8 cellular contexts compared by ENCODE assay signal in genomic region chr3:122382888-122383666, GRCh38. TPM values are rescaled to one million over a fixed set of nuclear protein-coding genes. Genes with fewer than 3 reads are reported as not detected.
DNase-seq lines count a peak whose midpoint lies in the region; TF ChIP-seq lines count a peak whose summit lies in the region.

TSS of gene MIX23 (minus strand) at chr3:122383231. CDS start at chr3:122383224, 7 bp downstream.

- H3K9me3 ChIP-seq in HEK293 (ENCODE audit: control insufficient read depth, insufficient read depth, low read depth, low read length) (no peaks in the 10 kb centered on the region), suprapubic skin (no peaks in the 10 kb centered on the region)

- CTCF ChIA-PET in HEK293 (lab: Yijun Ruan, JAX): interaction anchor here (0.6 kb wide), 1 partner anchor 130 kb away, joined by 3 read pairs; no protein-coding TSS in a partner anchor

- peaks cover 67% of the 10 kb centered on the region for H3K4me1 Mint-ChIP-seq in activated naive CD4-positive, alpha-beta T cell treated with anti-CD3 and anti-CD28 coated beads, Interleukin-2, amount 50 U/mL, for 24 hours

- H3K9me3 Mint-ChIP-seq in activated naive CD4-positive, alpha-beta T cell treated with anti-CD3 and anti-CD28 coated beads, Interleukin-2, amount 50 U/mL, for 24 hours: no peaks in the 10 kb centered on the region

- H3K4me1 ChIP-seq in HEK293 (ENCODE audit: control insufficient read depth, insufficient read depth, low read length): no peaks in the 10 kb centered on the region
- H3K4me1 ChIP-seq in suprapubic skin: peaks cover 35% of the 10 kb centered on the region

- H3K36me3 ChIP-seq in HEK293 (ENCODE audit: control insufficient read depth in 2 of 2, insufficient read depth in 1 of 2, low read length in 2 of 2): peaks cover 0 to 24% of the 10 kb centered on the region in 2 experiments; a peak in 2 of 3 replicates
- H3K36me3 ChIP-seq in suprapubic skin: no peaks in the 10 kb centered on the region

- peak within 1 kb of the TSS; percentile 66 for H3K27ac ChIP-seq in HEK293 (ENCODE audit: extremely low read depth, low read depth, low read length)
- H3K27ac ChIP-seq in suprapubic skin: peak within 1 kb of the TSS; percentile 84

- peak in 1 of 2 donors; percentile 26 for TF ChIP-seq POLR2A in suprapubic skin (IDR thresholded peaks at IDR 0.05)

- H3K4me3 ChIP-seq in HEK293 (ENCODE audit: low read depth, low read length) (peak within 1 kb of the TSS; percentile 96), suprapubic skin (peak within 1 kb of the TSS; percentile 91)

- DNase-seq in EH (ENCODE audit: low read depth) (peak; percentile 85), NCI-H1105 (lab: John Stamatoyannopoulos, UW) (peak; percentile 93), SKM-1 (lab: John Stamatoyannopoulos, UW; ENCODE audit: unreplicated experiment) (peak; percentile 76), globus pallidus (ENCODE audit: low spot score) (peak; percentile 83), occipital lobe (lab: John Stamatoyannopoulos, UW) (peak; percentile 83), suprapubic skin (ENCODE audit: low spot score in 2 of 2) (peak; percentile 91 to 93)

- no peak for TF ChIP-seq EP300 in suprapubic skin (IDR thresholded peaks at IDR 0.05)

- peak within 1 kb of the TSS; percentile 95 for H3K27ac Mint-ChIP-seq in activated naive CD4-positive, alpha-beta T cell treated with anti-CD3 and anti-CD28 coated beads, Interleukin-2, amount 50 U/mL, for 24 hours

- H3K4me3 Mint-ChIP-seq in activated naive CD4-positive, alpha-beta T cell treated with anti-CD3 and anti-CD28 coated beads, Interleukin-2, amount 50 U/mL, for 24 hours: peak within 1 kb of the TSS; percentile 96

- no peak for TF ChIP-seq CTCF in HEK293 (tag by site-specific recombination; IDR thresholded peaks at IDR 0.05)
- no peak for TF ChIP-seq CTCF in suprapubic skin (IDR thresholded peaks at IDR 0.05)

- POLR2A ChIA-PET in HEK293 (lab: Yijun Ruan, JAX): interaction anchor here (2.0 to 3.3 kb wide), 2 partner anchors 10 to 32 kb away, joined by 15 to 24 read pairs; partner anchors contain the start of gene WDR5B

- under 1% methylated on average over 30 of the region's 31 CpGs for WGBS in suprapubic skin

- H3K36me3 Mint-ChIP-seq in activated naive CD4-positive, alpha-beta T cell treated with anti-CD3 and anti-CD28 coated beads, Interleukin-2, amount 50 U/mL, for 24 hours: peaks cover 3% of the 10 kb centered on the region

- no peaks in the 10 kb centered on the region for H3K27me3 Mint-ChIP-seq in activated naive CD4-positive, alpha-beta T cell treated with anti-CD3 and anti-CD28 coated beads, Interleukin-2, amount 50 U/mL, for 24 hours

- no peaks in the 10 kb centered on the region for H3K27me3 ChIP-seq in suprapubic skin

TF ChIP-seq in HEK293, 187 proteins besides CTCF, POLR2A, EP300 and RAD21 (continues in another document):
- TF ChIP-seq ZNF394 (tag by site-specific recombination; IDR thresholded peaks at IDR 0.05; ENCODE audit: borderline replicate concordance): no peak; the same call in 1 of the 2 replicates
- no peak for TF ChIP-seq ZNF704 (tag by site-specific recombination; IDR thresholded peaks at IDR 0.05)
- TF ChIP-seq, protein P1, sequence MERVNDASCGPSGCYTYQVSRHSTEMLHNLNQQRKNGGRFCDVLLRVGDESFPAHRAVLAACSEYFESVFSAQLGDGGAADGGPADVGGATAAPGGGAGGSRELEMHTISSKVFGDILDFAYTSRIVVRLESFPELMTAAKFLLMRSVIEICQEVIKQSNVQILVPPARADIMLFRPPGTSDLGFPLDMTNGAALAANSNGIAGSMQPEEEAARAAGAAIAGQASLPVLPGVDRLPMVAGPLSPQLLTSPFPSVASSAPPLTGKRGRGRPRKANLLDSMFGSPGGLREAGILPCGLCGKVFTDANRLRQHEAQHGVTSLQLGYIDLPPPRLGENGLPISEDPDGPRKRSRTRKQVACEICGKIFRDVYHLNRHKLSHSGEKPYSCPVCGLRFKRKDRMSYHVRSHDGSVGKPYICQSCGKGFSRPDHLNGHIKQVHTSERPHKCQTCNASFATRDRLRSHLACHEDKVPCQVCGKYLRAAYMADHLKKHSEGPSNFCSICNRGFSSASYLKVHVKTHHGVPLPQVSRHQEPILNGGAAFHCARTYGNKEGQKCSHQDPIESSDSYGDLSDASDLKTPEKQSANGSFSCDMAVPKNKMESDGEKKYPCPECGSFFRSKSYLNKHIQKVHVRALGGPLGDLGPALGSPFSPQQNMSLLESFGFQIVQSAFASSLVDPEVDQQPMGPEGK (tag by site-specific recombination; IDR thresholded peaks at IDR 0.05): peak; percentile 33; the same call in 1 of the 2 replicates
- TF ChIP-seq ZNF785 (tag by site-specific recombination; IDR thresholded peaks at IDR 0.05): no peak
- no peak; the same call in 1 of the 2 replicates for TF ChIP-seq ZFP69B (tag by site-specific recombination; IDR thresholded peaks at IDR 0.05)
- TF ChIP-seq ZNF792 (tag by site-specific recombination; IDR thresholded peaks at IDR 0.05): no peak
- TF ChIP-seq ZNF155 (tag by site-specific recombination; IDR thresholded peaks at IDR 0.05): no peak
- no peak for TF ChIP-seq ZBTB48 (tag by site-specific recombination; IDR thresholded peaks at IDR 0.05)
- no peak for TF ChIP-seq ZNF239 (tag by site-specific recombination; IDR thresholded peaks at IDR 0.05)
- no peak for TF ChIP-seq ZNF777 (tag by site-specific recombination; IDR thresholded peaks at IDR 0.05; ENCODE audit: borderline replicate concordance)
- peak; percentile 51; the same call in 1 of the 2 replicates for TF ChIP-seq ZNF501 (tag by site-specific recombination; IDR thresholded peaks at IDR 0.05)
- peak; percentile 55 for TF ChIP-seq PRDM10 (tag by site-specific recombination; IDR thresholded peaks at IDR 0.05)
- TF ChIP-seq ZNF121 (tag by site-specific recombination; IDR thresholded peaks at IDR 0.05): no peak
- TF ChIP-seq ZBTB17 (tag by site-specific recombination; IDR thresholded peaks at IDR 0.05): peak; percentile 77
- no peak for TF ChIP-seq KLF7 (tag by site-specific recombination; IDR thresholded peaks at IDR 0.05; ENCODE audit: borderline replicate concordance)
- no peak for TF ChIP-seq WT1 (tag by site-specific recombination; IDR thresholded peaks at IDR 0.05)
- TF ChIP-seq ZNF558 (tag by site-specific recombination; IDR thresholded peaks at IDR 0.05): no peak
- 0 out of 2 replicates have a peak, but pooled peaks have one; percentile 18 for TF ChIP-seq ZBTB8A (tag by site-specific recombination; IDR thresholded peaks at IDR 0.05)
- 0 out of 2 replicates have a peak, but pooled peaks have one; percentile 40 for TF ChIP-seq ZNF2 (tag by site-specific recombination; IDR thresholded peaks at IDR 0.05)
- no peak for TF ChIP-seq ZNF514 (tag by site-specific recombination; IDR thresholded peaks at IDR 0.05)
- peak; percentile 40; the same call in 1 of the 2 replicates for TF ChIP-seq ZNF76 (tag by site-specific recombination; IDR thresholded peaks at IDR 0.05; ENCODE audit: borderline replicate concordance, low read depth)
- peak; percentile 33; the same call in 1 of the 2 replicates for TF ChIP-seq GLIS2 (tag by site-specific recombination; IDR thresholded peaks at IDR 0.05)
- TF ChIP-seq YY1 (tag by site-specific recombination; IDR thresholded peaks at IDR 0.05): peak; percentile 86

RNA-seq across cellular contexts. Expression of gene MIX23, which starts in this region (rescaled TPM):
- total RNA-seq in occipital lobe (16.5 TPM), suprapubic skin (10 to 100 TPM; 10.2 to 40.1 (median 22.7) TPM)

Comparison
In these comparisons a context has a peak if more than half of its experiments do, and no peak if none do; other contexts are left out.
1. Peak in every context shown above with its lines: DNase-seq, H3K4me3 ChIP-seq and H3K27ac ChIP-seq.